Comparison of ENCODE assay signal across 11 cellular contexts in the genomic region with DNA sequence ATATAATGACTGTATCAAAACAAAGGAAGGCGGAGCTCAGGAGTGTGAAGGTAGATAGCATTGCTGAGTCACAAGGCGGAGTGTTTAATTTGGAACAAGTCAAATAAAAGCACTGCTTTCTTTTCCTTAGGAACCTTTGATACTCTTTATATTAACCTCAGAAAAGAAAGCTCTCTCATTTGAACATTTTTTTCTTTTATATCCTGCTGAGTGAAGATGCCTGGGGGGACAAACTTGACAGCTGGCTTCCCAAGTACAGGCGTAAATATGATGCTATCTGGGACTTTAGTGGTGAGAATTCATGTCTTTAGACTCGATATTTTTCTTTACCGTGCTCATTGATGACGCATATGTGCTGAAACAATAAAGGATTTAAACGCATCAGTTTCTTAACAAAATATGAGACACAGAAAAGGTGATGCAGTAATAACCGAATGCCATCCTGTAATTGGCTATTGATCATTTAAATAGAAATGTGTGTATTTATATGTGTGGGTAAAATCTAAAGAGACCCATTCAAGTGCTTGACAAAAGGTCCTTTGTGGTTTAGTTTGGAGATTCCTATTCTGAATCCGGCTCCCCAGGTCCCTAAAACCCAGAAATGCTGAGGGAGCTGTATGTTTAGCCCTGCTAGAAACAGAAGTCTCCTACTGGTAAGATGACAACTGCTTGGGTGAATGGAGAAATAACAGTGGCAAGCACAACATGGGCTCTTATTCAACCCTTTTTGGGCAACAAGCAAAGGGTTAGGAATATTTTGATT.
DNase-seq lines count a peak whose midpoint lies in the region; FAIRE-seq and TF ChIP-seq lines count a peak whose summit lies in the region.
"Had no signal": no experiment of that assay in that cellular context is flagged by ENCODE, and none has a peak within 500 bp of the region (broad histone marks: within the 10 kb centered on the region; RNA-seq: fewer than 3 reads in every experiment).

No MANE protein-coding gene starts in this region.

- peak overlapping the region; percentile 46 for H2AFZ ChIP-seq in keratinocyte (ENCODE audit: control insufficient read depth, low read length)

- H3K9ac ChIP-seq in keratinocyte (ENCODE audit: control insufficient read depth, extremely low read depth, insufficient read depth, low read length) = peak overlapping the region; percentile 59

- no peak for TF ChIP-seq CTCF in astrocyte of the cerebellum (IDR thresholded peaks at IDR 0.05; ENCODE audit: low read depth, low read length, missing control alignments)
- no peak for TF ChIP-seq CTCF in keratinocyte (optimal IDR thresholded peaks at IDR 0.05 in 1 of 3, IDR thresholded peaks at IDR 0.05 in 1 of 3, conservative IDR thresholded peaks at IDR 0.05 in 1 of 3; ENCODE audit: extremely low read depth in 1 of 3, insufficient read depth in 2 of 3, low read length in 3 of 3)
- no peak for TF ChIP-seq CTCF in prostate gland (IDR thresholded peaks at IDR 0.05)

- no peaks in the 10 kb centered on the region for H3K9me1 ChIP-seq in keratinocyte (ENCODE audit: control insufficient read depth, extremely low read depth, insufficient read depth, low read length)

- H3K36me3 ChIP-seq in keratinocyte (ENCODE audit: control insufficient read depth in 2 of 2, extremely low read depth in 1 of 2, insufficient read depth in 2 of 2, low read length in 2 of 2) (no peaks in the 10 kb centered on the region), prostate gland (no peaks in the 10 kb centered on the region)

- H3K27me3 ChIP-seq in keratinocyte (ENCODE audit: control insufficient read depth, extremely low read depth, insufficient read depth, low read length) (no peaks in the 10 kb centered on the region), prostate gland (replicated peaks; ENCODE audit: insufficient read depth) (no peaks in the 10 kb centered on the region)

- no peaks in the 10 kb centered on the region for H3K79me2 ChIP-seq in keratinocyte (ENCODE audit: control insufficient read depth, insufficient read depth, low read length)

- 49% methylated on average over 9 of the region's 9 CpGs for WGBS in prostate gland

- DNase-seq in NCI-H146 treated with DMSO at 0.1 percent for 48 hours (lab: John Stamatoyannopoulos, UW; ENCODE audit: unreplicated experiment) = peak; percentile 96
- peak; percentile 58 for DNase-seq in astrocyte of the cerebellum (ENCODE audit: low read depth)
- peak; percentile 23 for DNase-seq in keratinocyte (ENCODE audit: low read depth, low spot score)
- DNase-seq in prostate gland (ENCODE audit: low spot score) = no peak
- DNase-seq in germinal center (ENCODE audit: low spot score) = no peak
- no peak for DNase-seq in T-helper 9 cell
- DNase-seq: activated CD4-positive, alpha-beta T cell treated with anti-CD3 and anti-CD28 coated beads, Interleukin-2, amount 50 U/mL, for 4 hours; Caco-2; natural killer cell; NCI-H446 treated with DMSO at 0.1 percent for 48 hours had no signal

- H3K4me3 ChIP-seq in astrocyte of the cerebellum (ENCODE audit: low read depth, low read length) (peak overlapping the region; percentile 11), keratinocyte (ENCODE audit: control insufficient read depth in 2 of 3, extremely low read depth in 1 of 3, insufficient read depth in 2 of 3, low read depth in 1 of 3, low read length in 3 of 3) (peak overlapping the region; percentile 16 to 61 (median 18)), prostate gland (no peak overlapping the region)

- peak overlapping the region; percentile 88 for H3K27ac ChIP-seq in keratinocyte (ENCODE audit: control insufficient read depth, insufficient read depth, low read length)
- peak overlapping the region; percentile 91 for H3K27ac ChIP-seq in temporal lobe (ENCODE audit: low read depth, low read length)
- no peak overlapping the region for H3K27ac ChIP-seq in prostate gland

- peak overlapping the region; percentile 67 for H3K4me2 ChIP-seq in keratinocyte (ENCODE audit: control insufficient read depth, extremely low read depth, insufficient read depth, low read depth, low read length)

- in situ Hi-C loops in astrocyte of the cerebellum (cut with HindIII; ENCODE audit: low sequenced_read_pairs) = no loop called here

- FAIRE-seq in keratinocyte (lab: Jason Lieb, UNC) = peak; percentile 75

- H3K9me3 ChIP-seq in keratinocyte (ENCODE audit: control insufficient read depth, low read depth, low read length) (no peaks in the 10 kb centered on the region), prostate gland (no peaks in the 10 kb centered on the region)
- H3K9me3 ChIP-seq: Caco-2 had no signal

- TF ChIP-seq POLR2A in prostate gland (IDR thresholded peaks at IDR 0.05) = no peak

- H3K4me1 ChIP-seq in keratinocyte (ENCODE audit: control insufficient read depth, extremely low read depth, insufficient read depth, low read length) (peaks cover 17% of the 10 kb centered on the region), prostate gland (replicated peaks) (no peaks in the 10 kb centered on the region)

- H4K20me1 ChIP-seq in keratinocyte (ENCODE audit: control insufficient read depth, extremely low read depth, insufficient read depth, low read length) = no peaks in the 10 kb centered on the region

- dilution Hi-C loops in keratinocyte (cut with MboI; ENCODE audit: extremely low pct_ligation_motif_present, low sequenced_read_pairs) = no loop called here

- intact Hi-C loops in prostate gland (cut with DNase I) = no loop called here

Comparison
In these comparisons a context has a peak if more than half of its experiments do, and no peak if none do; other contexts are left out.
1. DNase-seq: peak in NCI-H146 treated with DMSO at 0.1 percent for 48 hours (single experiment), astrocyte of the cerebellum (single experiment) and keratinocyte (single experiment); none in prostate gland (single experiment), germinal center (single experiment) and T-helper 9 cell (single experiment).
2. H3K4me3 ChIP-seq: peak in astrocyte of the cerebellum (single experiment) and keratinocyte (3 of 3); none in prostate gland (0 of 2).
3. H3K27ac ChIP-seq: peak in keratinocyte (single experiment) and temporal lobe (single experiment); none in prostate gland (0 of 2).